In genomic region chr5:143002459-143003327, GRCh38 we compare ENCODE assay signal across 8 cellular contexts.
A peak's percentile ranks its signal among the peaks of the same experiment; 100 is the strongest.
DNase-seq lines count a peak whose midpoint lies in the region; ATAC-seq and TF ChIP-seq lines count a peak whose summit lies in the region.

No MANE protein-coding gene starts in this region.

- peaks cover 7% of the 10 kb centered on the region for H3K36me3 Mint-ChIP-seq in activated CD4-positive, alpha-beta T cell treated with anti-CD3 and anti-CD28 coated beads for 36 hours (ENCODE audit: low read depth)

- 44 to 58% methylated on average over 7 of the region's 7 CpGs for WGBS in testis, 2 donors

- peak overlapping the region; percentile 17 for H3K4me3 Mint-ChIP-seq in activated CD4-positive, alpha-beta T cell treated with anti-CD3 and anti-CD28 coated beads for 36 hours

- H3K27ac ChIP-seq in HEK293 (ENCODE audit: extremely low read depth, low read depth, low read length) (0 out of 2 replicates have a peak overlapping the region, but pooled peaks have one; percentile 16), muscle layer of colon (ENCODE audit: low read depth, low read length) (peak overlapping the region; percentile 12), testis (peak overlapping the region in 1 of 2 donors; percentile 2)

- DNase-seq in activated CD4-positive, alpha-beta T cell treated with anti-CD3 and anti-CD28 coated beads for 36 hours: peak; percentile 78
- DNase-seq in activated CD4-positive, alpha-beta T cell treated with anti-CD3 and anti-CD28 coated beads for 1 hour: no peak
- DNase-seq in MG63 (peak; percentile 26), testis (no peak)
- DNase-seq in effector CD4-positive, alpha-beta T cell: peak; percentile 45

- H3K27ac Mint-ChIP-seq in activated CD4-positive, alpha-beta T cell treated with anti-CD3 and anti-CD28 coated beads for 36 hours: peak overlapping the region; percentile 93

- no peaks in the 10 kb centered on the region for H3K27me3 Mint-ChIP-seq in activated CD4-positive, alpha-beta T cell treated with anti-CD3 and anti-CD28 coated beads for 36 hours

- intact Hi-C loops in activated CD4-positive, alpha-beta T cell treated with anti-CD3 and anti-CD28 coated beads for 36 hours (cut with DNase I, micrococcal nuclease): loop anchor here (1.0 to 10.0 kb wide), 9 partner anchors 80 to 898 kb away; partner anchors contain the start of genes NR3C1 (in 2 of the 2) and NDFIP1 (in 1 of the 2)
- intact Hi-C loops in testis (cut with DNase I; ENCODE audit: low total_unique reads): loop anchor here (10.0 kb wide), 1 partner anchor 822 kb away; no protein-coding TSS in a partner anchor

- POLR2A ChIA-PET in activated CD4-positive, alpha-beta T cell treated with anti-CD3 and anti-CD28 coated beads for 36 hours (lab: Charles Lee): interaction anchor here (0.6 to 1.2 kb wide), 3 partner anchors 280 to 402 kb away, joined by 3 to 5 read pairs (median 3); no protein-coding TSS in a partner anchor
- POLR2A ChIA-PET in HEK293 (lab: Yijun Ruan, JAX): interaction anchor here (0.6 kb wide), 1 partner anchor 73 kb away, joined by 8 read pairs; no protein-coding TSS in a partner anchor

- CTCF ChIA-PET in activated CD4-positive, alpha-beta T cell treated with anti-CD3 and anti-CD28 coated beads for 36 hours (lab: Charles Lee): interaction anchor here (0.6 to 2.5 kb wide), 36 partner anchors 9 to 1186 kb away, joined by 3 to 15 read pairs (median 3); no protein-coding TSS in a partner anchor
- CTCF ChIA-PET in HEK293 (lab: Yijun Ruan, JAX): interaction anchor here (0.6 to 2.2 kb wide), 22 partner anchors 11 to 1870 kb away, joined by 3 to 14 read pairs (median 4); no protein-coding TSS in a partner anchor

- H3K4me1 ChIP-seq in HEK293 (ENCODE audit: control insufficient read depth, insufficient read depth, low read length) (no peaks in the 10 kb centered on the region), muscle layer of colon (ENCODE audit: insufficient read depth, low read length) (peaks cover 23% of the 10 kb centered on the region), testis (peaks cover 16% of the 10 kb centered on the region)

- H3K9me3 ChIP-seq in HEK293 (ENCODE audit: control insufficient read depth, insufficient read depth, low read depth, low read length): no peaks in the 10 kb centered on the region
- no peaks in the 10 kb centered on the region for H3K9me3 ChIP-seq in MG63
- H3K9me3 ChIP-seq in muscle layer of colon (ENCODE audit: low read length): no peaks in the 10 kb centered on the region
- H3K9me3 ChIP-seq in testis: no peaks in the 10 kb centered on the region

- peak; percentile 33; the same call in 1 of the 2 replicates for TF ChIP-seq CTCF in HEK293 (tag by site-specific recombination; IDR thresholded peaks at IDR 0.05)
- TF ChIP-seq CTCF in testis (IDR thresholded peaks at IDR 0.05): peak; percentile 22 to 40 (median 35)

- H3K27me3 ChIP-seq in MG63 (no peaks in the 10 kb centered on the region), muscle layer of colon (ENCODE audit: control insufficient read depth in 1 of 2, insufficient read depth in 2 of 2, low read length in 2 of 2) (no peaks in the 10 kb centered on the region), testis (no peaks in the 10 kb centered on the region)

- H3K9me3 Mint-ChIP-seq in activated CD4-positive, alpha-beta T cell treated with anti-CD3 and anti-CD28 coated beads for 36 hours (ENCODE audit: low read depth): peaks cover 3% of the 10 kb centered on the region

- peak; percentile 92 for ATAC-seq in activated CD4-positive, alpha-beta T cell treated with anti-CD3 and anti-CD28 coated beads for 36 hours
- ATAC-seq in activated CD4-positive, CD25-positive, alpha-beta regulatory T cell treated with anti-CD3 and anti-CD28 coated beads, Interleukin-2, amount 50 U/mL, for 24 hours: peak; percentile 82 to 91

- no peak overlapping the region for H3K9ac ChIP-seq in muscle layer of colon (ENCODE audit: low read length)

- H3K36me3 ChIP-seq in HEK293 (ENCODE audit: control insufficient read depth in 2 of 2, insufficient read depth in 1 of 2, low read length in 2 of 2): no peaks in the 10 kb centered on the region
- no peaks in the 10 kb centered on the region for H3K36me3 ChIP-seq in MG63
- H3K36me3 ChIP-seq in muscle layer of colon (ENCODE audit: insufficient read depth, low read length): no peaks in the 10 kb centered on the region
- H3K36me3 ChIP-seq in testis (ENCODE audit: low read depth, missing control alignments): no peaks in the 10 kb centered on the region

- TF ChIP-seq POLR2A in testis (IDR thresholded peaks at IDR 0.05): no peak

- H3K4me1 Mint-ChIP-seq in activated CD4-positive, alpha-beta T cell treated with anti-CD3 and anti-CD28 coated beads for 36 hours: peaks cover 50% of the 10 kb centered on the region

- H3K4me3 ChIP-seq in HEK293 (ENCODE audit: low read depth, low read length) (no peak overlapping the region), MG63 (no peak overlapping the region), muscle layer of colon (ENCODE audit: low read depth in 1 of 2, low read length in 2 of 2) (no peak overlapping the region), testis (no peak overlapping the region)

TF ChIP-seq in HEK293, 187 proteins besides CTCF, POLR2A, EP300 and RAD21:
- TF ChIP-seq KLF7 (tag by site-specific recombination; IDR thresholded peaks at IDR 0.05; ENCODE audit: borderline replicate concordance) (no peak), SCRT2 (tag by site-specific recombination; IDR thresholded peaks at IDR 0.05) (peak; percentile 15; the same call in 1 of the 2 replicates)

Comparison
In these comparisons a context has a peak if more than half of its experiments do, and no peak if none do; other contexts are left out.
1. DNase-seq: peak in activated CD4-positive, alpha-beta T cell treated with anti-CD3 and anti-CD28 coated beads for 36 hours (single experiment), MG63 (single experiment) and effector CD4-positive, alpha-beta T cell (single experiment); none in activated CD4-positive, alpha-beta T cell treated with anti-CD3 and anti-CD28 coated beads for 1 hour (single experiment) and testis (single experiment).